8 cellular contexts compared by ENCODE assay signal in genomic region chr17:6936370-6937028, GRCh38. TPM values are rescaled to one million over a fixed set of nuclear protein-coding genes. Genes with fewer than 3 reads are reported as not detected.
A peak's percentile ranks its signal among the peaks of the same experiment; 100 is the strongest.
DNase-seq lines count a peak whose midpoint lies in the region; ATAC-seq and TF ChIP-seq lines count a peak whose summit lies in the region.

No MANE protein-coding gene starts in this region.

- H3K27me3 Mint-ChIP-seq in T-helper 1 cell treated with Interleukin-12 subunit alpha and Interleukin-12 subunit beta and Interleukin-4 antibody, amounts not matched to agents 30 μg/mL and 1 μg/mL, for 36 hours (ENCODE audit: low read depth), result peaks cover 3% of the 10 kb centered on the region

- H3K4me3 Mint-ChIP-seq in T-helper 1 cell treated with Interleukin-12 subunit alpha and Interleukin-12 subunit beta and Interleukin-4 antibody, amounts not matched to agents 30 μg/mL and 1 μg/mL, for 36 hours, result peak overlapping the region; percentile 39

- peaks cover 20% of the 10 kb centered on the region for H3K4me1 Mint-ChIP-seq in T-helper 1 cell treated with Interleukin-12 subunit alpha and Interleukin-12 subunit beta and Interleukin-4 antibody, amounts not matched to agents 30 μg/mL and 1 μg/mL, for 36 hours (ENCODE audit: low read depth)

- no peak for ATAC-seq in HG03469 (IDR thresholded peaks at IDR 0.05; ENCODE audit: unreplicated experiment)

- peaks cover 9% of the 10 kb centered on the region for H3K36me3 Mint-ChIP-seq in T-helper 1 cell treated with Interleukin-12 subunit alpha and Interleukin-12 subunit beta and Interleukin-4 antibody, amounts not matched to agents 30 μg/mL and 1 μg/mL, for 36 hours (ENCODE audit: low read depth)

- H3K4me3 ChIP-seq in GM12865 (ENCODE audit: low read depth, low read length), result peak overlapping the region; percentile 53

- H3K27ac Mint-ChIP-seq in T-helper 1 cell treated with Interleukin-12 subunit alpha and Interleukin-12 subunit beta and Interleukin-4 antibody, amounts not matched to agents 30 μg/mL and 1 μg/mL, for 36 hours, result peak overlapping the region; percentile 59

- DNase-seq in GM12865 (ENCODE audit: low read depth) (peak; percentile 81), fibroblast of peridontal ligament (ENCODE audit: extremely low read depth) (peak; percentile 31), putamen (ENCODE audit: low spot score) (peak; percentile 50), SK-N-DZ (ENCODE audit: low spot score) (no peak), mesenteric fat pad (ENCODE audit: low spot score) (no peak)
- no peak for DNase-seq in effector CD4-positive, alpha-beta T cell

- H3K9me3 Mint-ChIP-seq in T-helper 1 cell treated with Interleukin-12 subunit alpha and Interleukin-12 subunit beta and Interleukin-4 antibody, amounts not matched to agents 30 μg/mL and 1 μg/mL, for 36 hours, result no peaks in the 10 kb centered on the region

- no peak for TF ChIP-seq CTCF in GM12865 (IDR thresholded peaks at IDR 0.05; ENCODE audit: insufficient read depth, low read depth, low read length, missing control alignments)

RNA-seq across cellular contexts. Expression of gene ALOX12, which starts 59.4 kb away (rescaled TPM):
- polyA plus RNA-seq in SK-N-DZ (2014; cell fraction: cytosol; rRNA removed), result not detected in 2 replicates
- not detected in 2 replicates for polyA plus RNA-seq in SK-N-DZ (2014; cell fraction: nucleus; rRNA removed)
- total RNA-seq in mesenteric fat pad, result 0.16 TPM

Comparison
In these comparisons a context has a peak if more than half of its experiments do, and no peak if none do; other contexts are left out.
1. DNase-seq: peak in GM12865 (single experiment), fibroblast of peridontal ligament (single experiment) and putamen (single experiment); none in effector CD4-positive, alpha-beta T cell (single experiment), SK-N-DZ (single experiment) and mesenteric fat pad (single experiment).